In the genomic region with DNA sequence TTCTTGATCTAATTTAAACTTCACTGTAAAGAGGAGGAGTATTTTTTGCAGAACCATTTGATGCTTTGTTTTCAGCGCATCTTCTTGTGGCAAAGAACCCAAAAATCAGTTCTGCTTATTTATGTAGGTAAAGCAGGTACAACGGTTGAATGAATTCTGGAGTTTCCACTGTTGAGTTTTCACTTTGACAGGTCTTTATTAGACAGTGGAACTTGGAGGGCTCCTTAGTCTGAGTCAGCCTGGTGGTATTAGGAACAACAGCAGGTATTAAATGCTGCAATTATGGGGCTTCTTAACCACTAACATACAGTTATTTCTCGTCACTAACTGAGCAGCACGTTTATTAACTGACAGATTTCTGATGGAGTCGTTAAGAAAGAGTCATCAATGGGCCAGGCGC, we compare ENCODE assay signal across 9 cellular contexts. TPM values are rescaled to one million over a fixed set of nuclear protein-coding genes. Genes with fewer than 3 reads are reported as not detected.
DNase-seq lines count a peak whose midpoint lies in the region; ATAC-seq, FAIRE-seq and TF ChIP-seq lines count a peak whose summit lies in the region.
"Had no signal": no experiment of that assay in that cellular context is flagged by ENCODE, and none has a peak within 500 bp of the region (broad histone marks: within the 10 kb centered on the region; RNA-seq: fewer than 3 reads in every experiment).

No MANE protein-coding gene starts in this region.

- peak overlapping the region in 1 of 2 experiments; percentile 96; a peak in 2 of 4 replicates for H3K9ac ChIP-seq in K562 (ENCODE audit: insufficient read depth in 1 of 2, low read depth in 2 of 2, low read length in 2 of 2)

- BruUV-seq in K562 (replicated peaks; lab: Mats Ljungman, UMichigan): no TSS peak

- H3K4me2 ChIP-seq in K562 (ENCODE audit: insufficient read depth, low read length): peak overlapping the region; percentile 99

- H3K79me2 ChIP-seq in ACC112 (ENCODE audit: control insufficient read depth, insufficient read depth, low read length, unreplicated experiment) (peaks cover 53% of the 10 kb centered on the region), K562 (ENCODE audit: control insufficient read depth, insufficient read depth, low read length) (peaks cover 55% of the 10 kb centered on the region)

- WGBS in K562 (ENCODE audit: insufficient coverage, low coverage, missing lambda C conversion rate): 53% methylated on average over 6 of the region's 6 CpGs

- peaks cover 13% of the 10 kb centered on the region for H3K4me1 ChIP-seq in ACC112 (ENCODE audit: control insufficient read depth, insufficient read depth, low read length, unreplicated experiment)
- peaks cover 16% of the 10 kb centered on the region in 2 experiments for H3K4me1 ChIP-seq in K562 (replicated peaks in 1 of 2; ENCODE audit: control insufficient read depth in 2 of 2, insufficient read depth in 2 of 2, low read length in 2 of 2)
- H3K4me1 ChIP-seq in mononuclear cell (ENCODE audit: insufficient read depth, low read length): peaks cover 28% of the 10 kb centered on the region

- H4K20me1 ChIP-seq in K562 (replicated peaks; ENCODE audit: control insufficient read depth, insufficient read depth, low read length): peaks cover 3% of the 10 kb centered on the region; the same call in 1 of the 2 replicates

- H3K27ac ChIP-seq in ACC112 (ENCODE audit: low read depth, low read length) (peak overlapping the region; percentile 5), K562 (ENCODE audit: extremely low read depth, low read depth, low read length) (no peak overlapping the region)

- CTCF ChIA-PET in K562 (lab: Yijun Ruan, JAX; ENCODE audit: low intra/inter-chr PET ratio): interaction anchor here (0.6 to 1.1 kb wide), 2 partner anchors 193 to 1317 kb away, joined by 3 to 4 read pairs; no protein-coding TSS in a partner anchor

- no peak for TF ChIP-seq CTCF in HFF-Myc (IDR thresholded peaks at IDR 0.05; ENCODE audit: low read depth, low read length, missing control alignments)
- TF ChIP-seq CTCF in K562 (IDR thresholded peaks at IDR 0.05 in 2 of 3, conservative IDR thresholded peaks at IDR 0.05 in 1 of 3; ENCODE audit: insufficient read depth in 2 of 3, low read depth in 1 of 3, low read length in 3 of 3): no peak

- H3K9me3 ChIP-seq in K562 (replicated peaks; ENCODE audit: control insufficient read depth, insufficient read depth, low read depth, low read length) (no peaks in the 10 kb centered on the region), mononuclear cell (ENCODE audit: low read depth, low read length) (no peaks in the 10 kb centered on the region)

- H3K36me3 ChIP-seq in ACC112 (ENCODE audit: insufficient read depth, low read length): peaks cover 3% of the 10 kb centered on the region; the same call in 1 of the 2 replicates
- peaks cover 35% of the 10 kb centered on the region for H3K36me3 ChIP-seq in K562 (ENCODE audit: control insufficient read depth, insufficient read depth, low read length)

- H2AFZ ChIP-seq in ACC112 (ENCODE audit: low read length, unreplicated experiment) (no peak overlapping the region), K562 (ENCODE audit: low read depth, low read length) (no peak overlapping the region)

- TF ChIP-seq EP300 in K562 (IDR thresholded peaks at IDR 0.05; ENCODE audit: low read length): no peak

- POLR2A ChIA-PET in K562 (lab: Yijun Ruan, JAX): interaction anchor here (0.6 to 3.7 kb wide), 11 partner anchors 8 to 856 kb away, joined by 3 to 48 read pairs (median 9); a partner anchor contains a TSS

- TF ChIP-seq POLR2A in K562 (conservative IDR thresholded peaks at IDR 0.05): no peak

- H3K4me3 ChIP-seq in ACC112 (ENCODE audit: low read depth, low read length) (peak overlapping the region; percentile 85), HFF-Myc (replicated peaks; ENCODE audit: low read depth, low read length) (peak overlapping the region; percentile 97), K562 (peak overlapping the region; percentile 96), mononuclear cell (ENCODE audit: low read length) (peak overlapping the region; percentile 78)

- FAIRE-seq in K562 (lab: Jason Lieb, UNC): no peak
- FAIRE-seq: GM18507 had no signal

- intact Hi-C loops in K562 (cut with micrococcal nuclease): loop anchor here (5.0 kb wide), 1 partner anchor 378 kb away; no protein-coding TSS in a partner anchor

- TF ChIP-seq RAD21 in K562 (CRISPR knock-in tag; conservative IDR thresholded peaks at IDR 0.05 in 1 of 2, IDR thresholded peaks at IDR 0.05 in 1 of 2): no peak

- no peak for DNase-seq in HFF-Myc (ENCODE audit: extremely low read depth, low read depth)
- DNase-seq in K562 (ENCODE audit: extremely low read depth in 1 of 4, low spot score in 3 of 4): no peak
- no peak for DNase-seq in OCI-M2 (lab: John Stamatoyannopoulos, UW; ENCODE audit: unreplicated experiment)
- DNase-seq in NCI-H748 treated with DMSO at 0.1 percent for 48 hours (lab: John Stamatoyannopoulos, UW): no peak
- DNase-seq in iPS-NIHi11 (ENCODE audit: low spot score): no peak
- no peak for DNase-seq in Kasumi-1 (lab: John Stamatoyannopoulos, UW)

- H3K27me3 ChIP-seq in ACC112 (ENCODE audit: insufficient read depth, low read length) (no peaks in the 10 kb centered on the region), K562 (ENCODE audit: control insufficient read depth in 2 of 2, insufficient read depth in 2 of 2, low read length in 2 of 2) (no peaks in the 10 kb centered on the region), mononuclear cell (ENCODE audit: insufficient read depth, low read length) (no peaks in the 10 kb centered on the region)

- H3K9me1 ChIP-seq in K562 (ENCODE audit: control insufficient read depth, insufficient read depth, low read length): no peaks in the 10 kb centered on the region

- ATAC-seq in K562: no peak

- in situ Hi-C loops in K562 (cut with MboI): no loop called here

TF ChIP-seq in K562, 482 proteins besides CTCF, POLR2A, EP300 and RAD21:
- TF ChIP-seq ZFPM2 (CRISPR knock-in tag; IDR thresholded peaks at IDR 0.05) (no peak), HDAC2 (IDR thresholded peaks at IDR 0.05) (no peak), SIN3B (IDR thresholded peaks at IDR 0.05; ENCODE audit: low read depth) (no peak)
- TF ChIP-seq, protein P1, sequence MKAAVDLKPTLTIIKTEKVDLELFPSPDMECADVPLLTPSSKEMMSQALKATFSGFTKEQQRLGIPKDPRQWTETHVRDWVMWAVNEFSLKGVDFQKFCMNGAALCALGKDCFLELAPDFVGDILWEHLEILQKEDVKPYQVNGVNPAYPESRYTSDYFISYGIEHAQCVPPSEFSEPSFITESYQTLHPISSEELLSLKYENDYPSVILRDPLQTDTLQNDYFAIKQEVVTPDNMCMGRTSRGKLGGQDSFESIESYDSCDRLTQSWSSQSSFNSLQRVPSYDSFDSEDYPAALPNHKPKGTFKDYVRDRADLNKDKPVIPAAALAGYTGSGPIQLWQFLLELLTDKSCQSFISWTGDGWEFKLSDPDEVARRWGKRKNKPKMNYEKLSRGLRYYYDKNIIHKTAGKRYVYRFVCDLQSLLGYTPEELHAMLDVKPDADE (conservative IDR thresholded peaks at IDR 0.05; ENCODE audit: control insufficient read depth, low read depth, low read length): no peak
- TF ChIP-seq, protein P2, sequence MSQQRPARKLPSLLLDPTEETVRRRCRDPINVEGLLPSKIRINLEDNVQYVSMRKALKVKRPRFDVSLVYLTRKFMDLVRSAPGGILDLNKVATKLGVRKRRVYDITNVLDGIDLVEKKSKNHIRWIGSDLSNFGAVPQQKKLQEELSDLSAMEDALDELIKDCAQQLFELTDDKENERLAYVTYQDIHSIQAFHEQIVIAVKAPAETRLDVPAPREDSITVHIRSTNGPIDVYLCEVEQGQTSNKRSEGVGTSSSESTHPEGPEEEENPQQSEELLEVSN (IDR thresholded peaks at IDR 0.05; ENCODE audit: borderline replicate concordance in 1 of 2, extremely low read depth in 1 of 2, insufficient read depth in 1 of 2, insufficient read length in 1 of 2, low read depth in 1 of 2, low read length in 1 of 2, poor library complexity in 1 of 2, severe bottlenecking in 1 of 2): no peak

RNA-seq across cellular contexts. Expression of a gene that starts 1.2 kb away (rescaled TPM):
- 95.5 and 187 TPM in 2 replicates for total RNA-seq in K562 (2011; cell fraction: chromatin; rRNA removed; ENCODE audit: low replicate concordance)
- total RNA-seq in K562 (2011; cell fraction: nucleolus; rRNA removed): 53.9 and 56.3 TPM in 2 replicates
- 89.7 and 114 TPM in 2 replicates for total RNA-seq in K562 (2011; cell fraction: nucleoplasm; rRNA removed)
- total RNA-seq in K562 (2014; rRNA removed) (6.2 and 11.8 TPM in 2 replicates), K562 (2014; rRNA removed; fragmentation: Illumina TruSeq; extraction: Trizol) (17.9 and 23.7 TPM in 2 replicates), K562 (2015; rRNA removed; fragmentation: Illumina TruSeq; extraction: Trizol) (19.7 and 22.4 TPM in 2 replicates), K562 (2021) (13.7 and 15.6 TPM in 2 replicates), mononuclear cell (14.3 TPM)
- polyA plus RNA-seq in K562 (2011; rRNA removed) (28.1 and 28.5 TPM in 2 replicates), K562 (2014; fragmentation: Illumina TruSeq; extraction: Trizol) (10.1 and 12.4 TPM in 2 replicates), K562 (2014; fragmentation: Nextera tagmentation; extraction: Ambion mirVana) (1 to 10 TPM; 1.8 to 3.3 TPM), K562 (2014; rRNA removed) (8.5 and 11.5 TPM in 2 replicates)
- polyA plus RNA-seq in K562 (2011; cell fraction: cytosol; rRNA removed): 10.5 and 18.9 TPM in 2 replicates
- 41.4 and 45.7 TPM in 2 replicates for polyA plus RNA-seq in K562 (2011; cell fraction: nucleus; rRNA removed)
- 5.2 and 6.4 TPM in 2 replicates for polyA plus RNA-seq in K562 (2012)
- polyA minus RNA-seq in K562 (2011; rRNA and poly(A)+ RNA removed): 53.8 and 63.7 TPM in 2 replicates
- 16.4 and 17.7 TPM in 2 replicates for polyA minus RNA-seq in K562 (2011; cell fraction: cytosol; rRNA and poly(A)+ RNA removed)
- 23.0 and 42.1 TPM in 2 replicates for polyA minus RNA-seq in K562 (2011; cell fraction: nucleus; rRNA and poly(A)+ RNA removed)
